Comparison of ENCODE assay signal across 29 cellular contexts in genomic region chr5:141778683-141779082, GRCh38.
DNase-seq lines count a peak whose midpoint lies in the region; ATAC-seq, FAIRE-seq and TF ChIP-seq lines count a peak whose summit lies in the region.
"Had no signal": no experiment of that assay in that cellular context is flagged by ENCODE, and none has a peak within 500 bp of the region (broad histone marks: within the 10 kb centered on the region; RNA-seq: fewer than 3 reads in every experiment).

No MANE protein-coding gene starts in this region.

- H3K27ac ChIP-seq in temporal lobe (ENCODE audit: low read depth, low read length), result peak overlapping the region; percentile 65
- H3K27ac ChIP-seq: ascending aorta, gastroesophageal sphincter, hepatocyte, upper lobe of left lung, VCaP had no signal

- no peaks in the 10 kb centered on the region for H3K9me3 Mint-ChIP-seq in activated CD8-positive, alpha-beta T cell treated with anti-CD3 and anti-CD28 coated beads for 36 hours
- H3K9me3 Mint-ChIP-seq in activated CD8-positive, alpha-beta T cell treated with anti-CD3 and anti-CD28 coated beads, Interleukin-2, amount 10 ng/mL, durations not matched to agents 7 days and 5 days (ENCODE audit: insufficient read depth), result no peaks in the 10 kb centered on the region
- H3K9me3 Mint-ChIP-seq in chondrocyte (ENCODE audit: low read depth), result no peaks in the 10 kb centered on the region
- no peaks in the 10 kb centered on the region for H3K9me3 Mint-ChIP-seq in mesothelial cell of epicardium
- H3K9me3 Mint-ChIP-seq: activated naive CD4-positive, alpha-beta T cell treated with anti-CD3 and anti-CD28 coated beads, Interleukin-2, amount 50 U/mL, for 72 hours; CD8-positive, alpha-beta T cell; naive thymus-derived CD8-positive, alpha-beta T cell; T-helper 2 cell treated with Interferon-gamma antibody and Interleukin-4, amounts not matched to agents 5 μg/mL and 100 μg/mL, for 36 hours had no signal

- intact Hi-C loops in activated CD8-positive, alpha-beta T cell treated with anti-CD3 and anti-CD28 coated beads for 36 hours (cut with micrococcal nuclease), result no loop called here

- peaks cover 4% of the 10 kb centered on the region for H3K27me3 Mint-ChIP-seq in activated CD8-positive, alpha-beta T cell treated with anti-CD3 and anti-CD28 coated beads for 36 hours
- H3K27me3 Mint-ChIP-seq in activated CD8-positive, alpha-beta T cell treated with anti-CD3 and anti-CD28 coated beads, Interleukin-2, amount 10 ng/mL, durations not matched to agents 7 days and 5 days (ENCODE audit: low read depth), result peaks cover 4% of the 10 kb centered on the region
- H3K27me3 Mint-ChIP-seq in chondrocyte (ENCODE audit: low read depth) (peaks cover 3% of the 10 kb centered on the region), mesothelial cell of epicardium (ENCODE audit: low read depth) (peaks cover 10% of the 10 kb centered on the region)

- ATAC-seq in activated CD8-positive, alpha-beta T cell treated with anti-CD3 and anti-CD28 coated beads for 36 hours, result peak; percentile 31
- no peak for ATAC-seq in activated CD8-positive, alpha-beta T cell treated with anti-CD3 and anti-CD28 coated beads, Interleukin-2, amount 10 ng/mL, durations not matched to agents 7 days and 5 days
- ATAC-seq: CD8-positive, alpha-beta T cell; gastroesophageal sphincter; K562; naive thymus-derived CD8-positive, alpha-beta T cell had no signal

- no peaks in the 10 kb centered on the region for H3K36me3 Mint-ChIP-seq in activated CD8-positive, alpha-beta T cell treated with anti-CD3 and anti-CD28 coated beads for 36 hours (ENCODE audit: low read depth)
- H3K36me3 Mint-ChIP-seq in activated CD8-positive, alpha-beta T cell treated with anti-CD3 and anti-CD28 coated beads, Interleukin-2, amount 10 ng/mL, durations not matched to agents 7 days and 5 days (ENCODE audit: low read depth), result no peaks in the 10 kb centered on the region
- H3K36me3 Mint-ChIP-seq in chondrocyte (ENCODE audit: low read depth) (no peaks in the 10 kb centered on the region), mesothelial cell of epicardium (no peaks in the 10 kb centered on the region)
- H3K36me3 Mint-ChIP-seq: activated naive CD4-positive, alpha-beta T cell treated with anti-CD3 and anti-CD28 coated beads, Interleukin-2, amount 50 U/mL, for 72 hours; CD8-positive, alpha-beta T cell; naive thymus-derived CD8-positive, alpha-beta T cell had no signal

- POLR2A ChIA-PET in activated CD8-positive, alpha-beta T cell treated with anti-CD3 and anti-CD28 coated beads for 36 hours (lab: Charles Lee), result no interaction called here
- POLR2A ChIA-PET in activated CD8-positive, alpha-beta T cell treated with anti-CD3 and anti-CD28 coated beads, Interleukin-2, amount 10 ng/mL, durations not matched to agents 7 days and 5 days (lab: Charles Lee), result interaction anchor here (1.1 kb wide), 1 partner anchor 77 kb away, joined by 3 read pairs; no protein-coding TSS in a partner anchor

- no peak overlapping the region for H3K4me3 Mint-ChIP-seq in activated CD8-positive, alpha-beta T cell treated with anti-CD3 and anti-CD28 coated beads for 36 hours
- no peak overlapping the region for H3K4me3 Mint-ChIP-seq in activated CD8-positive, alpha-beta T cell treated with anti-CD3 and anti-CD28 coated beads, Interleukin-2, amount 10 ng/mL, durations not matched to agents 7 days and 5 days
- no peak overlapping the region for H3K4me3 Mint-ChIP-seq in chondrocyte (ENCODE audit: unreplicated experiment)
- H3K4me3 Mint-ChIP-seq in mesothelial cell of epicardium, result no peak overlapping the region
- H3K4me3 Mint-ChIP-seq: CD8-positive, alpha-beta T cell; naive thymus-derived CD8-positive, alpha-beta T cell; T-helper 2 cell treated with Interferon-gamma antibody and Interleukin-4, amounts not matched to agents 5 μg/mL and 100 μg/mL, for 36 hours had no signal

- CTCF ChIA-PET in activated CD8-positive, alpha-beta T cell treated with anti-CD3 and anti-CD28 coated beads for 36 hours (lab: Charles Lee), result interaction anchor here (1.9 kb wide), 1 partner anchor 182 kb away, joined by 4 read pairs; no protein-coding TSS in a partner anchor
- CTCF ChIA-PET in activated CD8-positive, alpha-beta T cell treated with anti-CD3 and anti-CD28 coated beads, Interleukin-2, amount 10 ng/mL, durations not matched to agents 7 days and 5 days (lab: Charles Lee), result interaction anchor here (1.5 kb wide), 1 partner anchor 100 kb away, joined by 3 read pairs; no protein-coding TSS in a partner anchor

- DNase-seq in activated CD8-positive, alpha-beta T cell treated with anti-CD3 and anti-CD28 coated beads for 36 hours, result peak; percentile 8
- DNase-seq in activated CD8-positive, alpha-beta T cell treated with anti-CD3 and anti-CD28 coated beads, Interleukin-2, amount 10 ng/mL, durations not matched to agents 7 days and 5 days, result no peak
- peak; percentile 9 for DNase-seq in NCI-H226
- DNase-seq in chondrocyte (ENCODE audit: low spot score), result no peak
- no peak for DNase-seq in mesothelial cell of epicardium (ENCODE audit: low spot score in 2 of 2, unreplicated experiment in 2 of 2)
- DNase-seq in SW 1271 (lab: John Stamatoyannopoulos, UW), result no peak
- no peak for DNase-seq in D721Med (ENCODE audit: insufficient read length, low spot score)
- DNase-seq: activated CD4-positive, alpha-beta T cell treated with anti-CD3 and anti-CD28 coated beads for 4 hours; activated CD8-positive, alpha-beta memory T cell treated with anti-CD3 and anti-CD28 coated beads for 24 hours; activated T-cell treated with anti-CD3 and anti-CD28 coated beads for 4 hours; CD8-positive, alpha-beta T cell; central memory CD4-positive, alpha-beta T cell; DMS 273 treated with DMSO at 0.1 percent for 48 hours; naive thymus-derived CD8-positive, alpha-beta T cell; NCI-H1105 treated with DMSO at 0.1 percent for 48 hours; NCI-H1930; NCI-H345; SHP77; stimulated activated CD4-positive, alpha-beta T cell treated with anti-CD3 and anti-CD28 coated beads, Interleukin-4, amount 100 ng/mL, for 24 hours; upper lobe of left lung had no signal

- H3K27ac Mint-ChIP-seq in activated CD8-positive, alpha-beta T cell treated with anti-CD3 and anti-CD28 coated beads for 36 hours, result no peak overlapping the region
- no peak overlapping the region for H3K27ac Mint-ChIP-seq in activated CD8-positive, alpha-beta T cell treated with anti-CD3 and anti-CD28 coated beads, Interleukin-2, amount 10 ng/mL, durations not matched to agents 7 days and 5 days
- H3K27ac Mint-ChIP-seq in chondrocyte (ENCODE audit: unreplicated experiment) (peak overlapping the region; percentile 89), mesothelial cell of epicardium (no peak overlapping the region)
- H3K27ac Mint-ChIP-seq: activated naive CD4-positive, alpha-beta T cell treated with anti-CD3 and anti-CD28 coated beads, Interleukin-2, amount 50 U/mL, for 72 hours; CD8-positive, alpha-beta T cell; naive thymus-derived CD8-positive, alpha-beta T cell; T-helper 2 cell treated with Interferon-gamma antibody and Interleukin-4, amounts not matched to agents 5 μg/mL and 100 μg/mL, for 36 hours had no signal

- FAIRE-seq in D721Med (lab: Jason Lieb, UNC), result no peak
- FAIRE-seq: A204.1, K562 had no signal

- no peak for TF ChIP-seq CTCF in activated CD8-positive, alpha-beta T cell treated with anti-CD3 and anti-CD28 coated beads for 36 hours (IDR thresholded peaks at IDR 0.05)
- TF ChIP-seq CTCF in chondrocyte (IDR thresholded peaks at IDR 0.05), result no peak
- no peak for TF ChIP-seq CTCF in mesothelial cell of epicardium (IDR thresholded peaks at IDR 0.05; ENCODE audit: unreplicated experiment)
- no peak for TF ChIP-seq CTCF in D721Med (IDR thresholded peaks at IDR 0.05; ENCODE audit: insufficient read depth, missing control alignments)

- peaks cover 10% of the 10 kb centered on the region for H3K4me1 Mint-ChIP-seq in activated CD8-positive, alpha-beta T cell treated with anti-CD3 and anti-CD28 coated beads for 36 hours (ENCODE audit: low read depth)
- H3K4me1 Mint-ChIP-seq in activated CD8-positive, alpha-beta T cell treated with anti-CD3 and anti-CD28 coated beads, Interleukin-2, amount 10 ng/mL, durations not matched to agents 7 days and 5 days (ENCODE audit: low read depth), result peaks cover 2% of the 10 kb centered on the region
- H3K4me1 Mint-ChIP-seq in chondrocyte (ENCODE audit: low read depth) (peaks cover 26% of the 10 kb centered on the region), mesothelial cell of epicardium (peaks cover 24% of the 10 kb centered on the region)
- H3K4me1 Mint-ChIP-seq: naive thymus-derived CD8-positive, alpha-beta T cell had no signal

Comparison
In these comparisons a context has a peak if more than half of its experiments do, and no peak if none do; other contexts are left out.
1. DNase-seq: peak in activated CD8-positive, alpha-beta T cell treated with anti-CD3 and anti-CD28 coated beads for 36 hours (single experiment) and NCI-H226 (single experiment); none in activated CD8-positive, alpha-beta T cell treated with anti-CD3 and anti-CD28 coated beads, Interleukin-2, amount 10 ng/mL, durations not matched to agents 7 days and 5 days (single experiment), chondrocyte (single experiment), mesothelial cell of epicardium (0 of 2), SW 1271 (0 of 2) and D721Med (single experiment).